ENCODE assay signal across 1 cellular context in the genomic region with DNA sequence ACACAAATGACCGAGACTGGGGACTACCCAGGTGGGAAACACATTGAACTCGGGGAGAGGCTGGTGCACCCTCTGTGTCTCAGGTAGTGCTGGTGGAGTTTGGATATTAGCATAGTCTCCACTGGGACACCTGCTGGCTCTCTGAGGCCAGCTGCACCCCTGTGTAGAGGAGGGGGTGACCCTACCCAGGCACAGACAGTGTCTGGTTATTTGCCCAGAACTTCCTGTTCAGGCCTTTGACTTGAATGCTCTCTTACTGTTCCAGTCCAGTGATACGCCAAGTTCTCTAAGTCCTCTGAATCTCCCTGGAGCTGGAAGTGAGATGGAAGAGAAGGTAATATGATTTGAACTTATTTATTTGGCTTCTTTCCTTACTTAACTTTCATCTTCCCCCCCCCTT.
TF ChIP-seq lines count a peak whose summit lies in the region.

No MANE protein-coding gene starts in this region.

TF ChIP-seq in K562, 482 proteins besides CTCF, POLR2A, EP300 and RAD21:
- TF ChIP-seq GABPA (tag; conservative IDR thresholded peaks at IDR 0.05; ENCODE audit: low read depth): no peak
- TF ChIP-seq STAT5B (CRISPR knock-in tag; IDR thresholded peaks at IDR 0.05): no peak
- TF ChIP-seq ZNF57 (CRISPR knock-in tag; IDR thresholded peaks at IDR 0.05): no peak
- TF ChIP-seq SMARCC2 (IDR thresholded peaks at IDR 0.05; ENCODE audit: low read depth): no peak
- no peak for TF ChIP-seq SREBF2 (CRISPR knock-in tag; IDR thresholded peaks at IDR 0.05)
- TF ChIP-seq, protein P1, sequence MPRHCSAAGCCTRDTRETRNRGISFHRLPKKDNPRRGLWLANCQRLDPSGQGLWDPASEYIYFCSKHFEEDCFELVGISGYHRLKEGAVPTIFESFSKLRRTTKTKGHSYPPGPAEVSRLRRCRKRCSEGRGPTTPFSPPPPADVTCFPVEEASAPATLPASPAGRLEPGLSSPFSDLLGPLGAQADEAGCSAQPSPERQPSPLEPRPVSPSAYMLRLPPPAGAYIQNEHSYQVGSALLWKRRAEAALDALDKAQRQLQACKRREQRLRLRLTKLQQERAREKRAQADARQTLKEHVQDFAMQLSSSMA (CRISPR knock-in tag; IDR thresholded peaks at IDR 0.05): no peak
- TF ChIP-seq TAL1 (IDR thresholded peaks at IDR 0.05): no peak
- TF ChIP-seq SMC3 (conservative IDR thresholded peaks at IDR 0.05; ENCODE audit: insufficient read depth, low read depth, low read length): no peak
- TF ChIP-seq, protein P2, sequence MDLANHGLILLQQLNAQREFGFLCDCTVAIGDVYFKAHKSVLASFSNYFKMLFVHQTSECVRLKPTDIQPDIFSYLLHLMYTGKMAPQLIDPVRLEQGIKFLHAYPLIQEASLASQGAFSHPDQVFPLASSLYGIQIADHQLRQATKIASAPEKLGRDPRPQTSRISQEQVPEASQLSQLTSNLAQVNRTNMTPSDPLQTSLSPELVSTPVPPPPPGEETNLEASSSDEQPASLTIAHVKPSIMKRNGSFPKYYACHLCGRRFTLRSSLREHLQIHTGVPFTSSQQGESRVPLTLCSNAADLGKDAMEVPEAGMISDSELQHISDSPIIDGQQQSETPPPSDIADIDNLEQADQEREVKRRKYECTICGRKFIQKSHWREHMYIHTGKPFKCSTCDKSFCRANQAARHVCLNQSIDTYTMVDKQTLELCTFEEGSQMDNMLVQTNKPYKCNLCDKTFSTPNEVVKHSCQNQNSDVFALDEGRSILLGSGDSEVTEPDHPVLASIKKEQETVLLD (IDR thresholded peaks at IDR 0.05): no peak
- TF ChIP-seq TGIF2 (CRISPR knock-in tag; IDR thresholded peaks at IDR 0.05): no peak
- no peak for TF ChIP-seq ZC3H8 (IDR thresholded peaks at IDR 0.05)
